17 cellular contexts compared by ENCODE assay signal in genomic region chr4:76578002-76578560, GRCh38.
DNase-seq lines count a peak whose midpoint lies in the region; ATAC-seq and TF ChIP-seq lines count a peak whose summit lies in the region.
"Had no signal": no experiment of that assay in that cellular context is flagged by ENCODE, and none has a peak within 500 bp of the region (broad histone marks: within the 10 kb centered on the region; RNA-seq: fewer than 3 reads in every experiment).

No MANE protein-coding gene starts in this region.

- no peaks in the 10 kb centered on the region for H3K36me3 Mint-ChIP-seq in activated naive CD8-positive, alpha-beta T cell treated with anti-CD3 and anti-CD28 coated beads, Interleukin-2, amount 50 U/mL, for 24 hours (ENCODE audit: low read depth)
- H3K36me3 Mint-ChIP-seq in activated naive CD8-positive, alpha-beta T cell treated with anti-CD3 and anti-CD28 coated beads for 36 hours = no peaks in the 10 kb centered on the region
- H3K36me3 Mint-ChIP-seq: CD14-positive monocyte; CD4-positive, alpha-beta memory T cell had no signal

- intact Hi-C loops in HCT116 (cut with micrococcal nuclease) = no loop called here
- intact Hi-C loops in right lobe of liver (cut with DNase I) = no loop called here

- H3K9ac ChIP-seq in HCT116 (ENCODE audit: low read length) = no peak overlapping the region
- H3K9ac ChIP-seq: BLaER1 had no signal

- DNase-seq in activated naive CD8-positive, alpha-beta T cell treated with anti-CD3 and anti-CD28 coated beads, Interleukin-2, amount 50 U/mL, for 24 hours = no peak
- DNase-seq in activated naive CD8-positive, alpha-beta T cell treated with anti-CD3 and anti-CD28 coated beads for 36 hours = no peak
- DNase-seq in HCT116 (ENCODE audit: low read depth, low spot score) = no peak
- DNase-seq in right lobe of liver = no peak
- DNase-seq in UCSD-AML1 (lab: John Stamatoyannopoulos, UW; ENCODE audit: unreplicated experiment) = no peak
- no peak for DNase-seq in suprapubic skin (ENCODE audit: low spot score in 2 of 2)
- DNase-seq: 8988T; CD4-positive, alpha-beta memory T cell; DMS153; DMS79; GDM1; H9; IMR-90 had no signal

- no peak for TF ChIP-seq RAD21 in HCT116 (IDR thresholded peaks at IDR 0.05; ENCODE audit: low read depth)

- CTCF ChIA-PET in HCT116 (lab: Charles Lee) = no interaction called here

- BruUV-seq in HCT116 (replicated peaks; lab: Mats Ljungman, UMichigan) = no TSS peak

- ATAC-seq in activated naive CD8-positive, alpha-beta T cell treated with anti-CD3 and anti-CD28 coated beads, Interleukin-2, amount 50 U/mL, for 24 hours = peak; percentile 46
- ATAC-seq in HCT116 = no peak
- ATAC-seq in right lobe of liver = peak in 2 of 4 donors; percentile 28 to 42
- no peak for ATAC-seq in HG03108 (IDR thresholded peaks at IDR 0.05; ENCODE audit: unreplicated experiment)

- H3K27ac ChIP-seq in HCT116 (ENCODE audit: low read depth, low read length) (no peak overlapping the region), right lobe of liver (peak overlapping the region in 2 of 3 donors; percentile 12 to 81), suprapubic skin (no peak overlapping the region)
- H3K27ac ChIP-seq: BLaER1, HL-60 had no signal

- TF ChIP-seq POLR2A in HCT116 (IDR thresholded peaks at IDR 0.05; ENCODE audit: borderline replicate concordance, extremely low read depth, insufficient read depth, insufficient read length) (no peak), right lobe of liver (IDR thresholded peaks at IDR 0.05) (no peak), suprapubic skin (IDR thresholded peaks at IDR 0.05) (no peak)

- H3K4me3 ChIP-seq in HCT116 (replicated peaks in 1 of 2; ENCODE audit: low read depth in 1 of 2, low read length in 2 of 2) (no peak overlapping the region), right lobe of liver (no peak overlapping the region), suprapubic skin (no peak overlapping the region)
- H3K4me3 ChIP-seq: BLaER1 had no signal

- H3K9me3 Mint-ChIP-seq in activated naive CD8-positive, alpha-beta T cell treated with anti-CD3 and anti-CD28 coated beads, Interleukin-2, amount 50 U/mL, for 24 hours = no peaks in the 10 kb centered on the region
- no peaks in the 10 kb centered on the region for H3K9me3 Mint-ChIP-seq in activated naive CD8-positive, alpha-beta T cell treated with anti-CD3 and anti-CD28 coated beads for 36 hours
- H3K9me3 Mint-ChIP-seq: CD4-positive, alpha-beta memory T cell; H9 had no signal

- H3K4me2 ChIP-seq in HCT116 (ENCODE audit: low read length) = no peak overlapping the region
- H3K4me2 ChIP-seq: BLaER1 had no signal

- H3K27me3 ChIP-seq in HCT116 (ENCODE audit: insufficient read depth, low read length) (no peaks in the 10 kb centered on the region), right lobe of liver (no peaks in the 10 kb centered on the region), suprapubic skin (peaks cover 4% of the 10 kb centered on the region)
- H3K27me3 ChIP-seq: BLaER1 had no signal

- TF ChIP-seq CTCF in HCT116 (IDR thresholded peaks at IDR 0.05 in 2 of 3, conservative IDR thresholded peaks at IDR 0.05 in 1 of 3; ENCODE audit: borderline replicate concordance in 1 of 3, insufficient read depth in 1 of 3, low read depth in 2 of 3, low read length in 2 of 3) (no peak), right lobe of liver (IDR thresholded peaks at IDR 0.05) (no peak), suprapubic skin (IDR thresholded peaks at IDR 0.05) (no peak)

- POLR2A ChIA-PET in HCT116 (lab: Charles Lee) = no interaction called here

- H3K27me3 Mint-ChIP-seq in activated naive CD8-positive, alpha-beta T cell treated with anti-CD3 and anti-CD28 coated beads, Interleukin-2, amount 50 U/mL, for 24 hours = peaks cover 31% of the 10 kb centered on the region
- H3K27me3 Mint-ChIP-seq in activated naive CD8-positive, alpha-beta T cell treated with anti-CD3 and anti-CD28 coated beads for 36 hours = peaks cover 57% of the 10 kb centered on the region

- H3K4me3 Mint-ChIP-seq in activated naive CD8-positive, alpha-beta T cell treated with anti-CD3 and anti-CD28 coated beads, Interleukin-2, amount 50 U/mL, for 24 hours = no peak overlapping the region
- no peak overlapping the region for H3K4me3 Mint-ChIP-seq in activated naive CD8-positive, alpha-beta T cell treated with anti-CD3 and anti-CD28 coated beads for 36 hours
- H3K4me3 Mint-ChIP-seq: CD4-positive, alpha-beta memory T cell; H9 had no signal

- 63% methylated on average over 2 of the region's 2 CpGs for WGBS in right lobe of liver (ENCODE audit: insufficient coverage, low coverage, low lambda C conversion rate, missing lambda C conversion rate)
- 70% methylated on average over 2 of the region's 2 CpGs for WGBS in suprapubic skin

- TF ChIP-seq EP300 in suprapubic skin (IDR thresholded peaks at IDR 0.05) = no peak

- H3K79me2 ChIP-seq in HCT116 (ENCODE audit: insufficient read depth, low read length) = no peaks in the 10 kb centered on the region

- peak overlapping the region; percentile 2 for H2AFZ ChIP-seq in HCT116 (ENCODE audit: low read depth, low read length, poor library complexity, severe bottlenecking)

- RAD21 ChIA-PET in HCT116 (lab: Charles Lee; ENCODE audit: low non-redundant PET in 1 of 2, low total read pairs in 2 of 2, uncharacterized antibody in 2 of 2, unreplicated experiment in 2 of 2) = no interaction called here

- H3K9me2 ChIP-seq in HCT116 (ENCODE audit: insufficient read depth) = no peaks in the 10 kb centered on the region

- no peak overlapping the region for H3K27ac Mint-ChIP-seq in activated naive CD8-positive, alpha-beta T cell treated with anti-CD3 and anti-CD28 coated beads, Interleukin-2, amount 50 U/mL, for 24 hours
- H3K27ac Mint-ChIP-seq in activated naive CD8-positive, alpha-beta T cell treated with anti-CD3 and anti-CD28 coated beads for 36 hours = no peak overlapping the region
- H3K27ac Mint-ChIP-seq: CD14-positive monocyte; CD4-positive, alpha-beta memory T cell; H9 had no signal

- H3K36me3 ChIP-seq in HCT116 (ENCODE audit: control insufficient read depth in 1 of 2, insufficient read depth in 2 of 2, low read length in 2 of 2) = no peaks in the 10 kb centered on the region
- no peaks in the 10 kb centered on the region for H3K36me3 ChIP-seq in right lobe of liver
- H3K36me3 ChIP-seq in suprapubic skin = no peaks in the 10 kb centered on the region
- H3K36me3 ChIP-seq: BLaER1 had no signal

- no peaks in the 10 kb centered on the region for H4K20me1 ChIP-seq in HCT116 (ENCODE audit: insufficient read depth)
- H4K20me1 ChIP-seq: BLaER1 had no signal

- H3K4me1 Mint-ChIP-seq in activated naive CD8-positive, alpha-beta T cell treated with anti-CD3 and anti-CD28 coated beads, Interleukin-2, amount 50 U/mL, for 24 hours = no peaks in the 10 kb centered on the region
- H3K4me1 Mint-ChIP-seq in activated naive CD8-positive, alpha-beta T cell treated with anti-CD3 and anti-CD28 coated beads for 36 hours = no peaks in the 10 kb centered on the region
- H3K4me1 Mint-ChIP-seq: CD14-positive monocyte; CD4-positive, alpha-beta memory T cell had no signal

- H3K4me1 ChIP-seq in HCT116 (ENCODE audit: control insufficient read depth in 1 of 2, insufficient read depth in 2 of 2, low read length in 2 of 2) (no peaks in the 10 kb centered on the region; a peak in 1 of 4 replicates), right lobe of liver (peaks cover 0 to 23% (median 2%) of the 10 kb centered on the region in 4 donors), suprapubic skin (no peaks in the 10 kb centered on the region)

- H3K9me3 ChIP-seq in HCT116 (ENCODE audit: control insufficient read depth in 1 of 2, insufficient read depth in 1 of 2, low read depth in 1 of 2, low read length in 2 of 2) = no peaks in the 10 kb centered on the region
- H3K9me3 ChIP-seq in right lobe of liver = no peaks in the 10 kb centered on the region
- H3K9me3 ChIP-seq in suprapubic skin = no peaks in the 10 kb centered on the region
- H3K9me3 ChIP-seq: BLaER1 had no signal

TF ChIP-seq in HCT116, 20 proteins besides CTCF, POLR2A, EP300 and RAD21:
- TF ChIP-seq SP1 (IDR thresholded peaks at IDR 0.05; ENCODE audit: low read depth) (no peak), EGR1 (IDR thresholded peaks at IDR 0.05; ENCODE audit: low read depth) (no peak), JUND (IDR thresholded peaks at IDR 0.05) (no peak), YY1 (IDR thresholded peaks at IDR 0.05; ENCODE audit: extremely low read depth, insufficient replicate concordance, low read depth, low read length) (no peak)
- TF ChIP-seq, protein P1, sequence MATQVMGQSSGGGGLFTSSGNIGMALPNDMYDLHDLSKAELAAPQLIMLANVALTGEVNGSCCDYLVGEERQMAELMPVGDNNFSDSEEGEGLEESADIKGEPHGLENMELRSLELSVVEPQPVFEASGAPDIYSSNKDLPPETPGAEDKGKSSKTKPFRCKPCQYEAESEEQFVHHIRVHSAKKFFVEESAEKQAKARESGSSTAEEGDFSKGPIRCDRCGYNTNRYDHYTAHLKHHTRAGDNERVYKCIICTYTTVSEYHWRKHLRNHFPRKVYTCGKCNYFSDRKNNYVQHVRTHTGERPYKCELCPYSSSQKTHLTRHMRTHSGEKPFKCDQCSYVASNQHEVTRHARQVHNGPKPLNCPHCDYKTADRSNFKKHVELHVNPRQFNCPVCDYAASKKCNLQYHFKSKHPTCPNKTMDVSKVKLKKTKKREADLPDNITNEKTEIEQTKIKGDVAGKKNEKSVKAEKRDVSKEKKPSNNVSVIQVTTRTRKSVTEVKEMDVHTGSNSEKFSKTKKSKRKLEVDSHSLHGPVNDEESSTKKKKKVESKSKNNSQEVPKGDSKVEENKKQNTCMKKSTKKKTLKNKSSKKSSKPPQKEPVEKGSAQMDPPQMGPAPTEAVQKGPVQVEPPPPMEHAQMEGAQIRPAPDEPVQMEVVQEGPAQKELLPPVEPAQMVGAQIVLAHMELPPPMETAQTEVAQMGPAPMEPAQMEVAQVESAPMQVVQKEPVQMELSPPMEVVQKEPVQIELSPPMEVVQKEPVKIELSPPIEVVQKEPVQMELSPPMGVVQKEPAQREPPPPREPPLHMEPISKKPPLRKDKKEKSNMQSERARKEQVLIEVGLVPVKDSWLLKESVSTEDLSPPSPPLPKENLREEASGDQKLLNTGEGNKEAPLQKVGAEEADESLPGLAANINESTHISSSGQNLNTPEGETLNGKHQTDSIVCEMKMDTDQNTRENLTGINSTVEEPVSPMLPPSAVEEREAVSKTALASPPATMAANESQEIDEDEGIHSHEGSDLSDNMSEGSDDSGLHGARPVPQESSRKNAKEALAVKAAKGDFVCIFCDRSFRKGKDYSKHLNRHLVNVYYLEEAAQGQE (IDR thresholded peaks at IDR 0.05; ENCODE audit: low read depth) = no peak

Comparison
In these comparisons a context has a peak if more than half of its experiments do, and no peak if none do; other contexts are left out.
1. H3K27ac ChIP-seq: peak in right lobe of liver (2 of 3); none in HCT116 (single experiment) and suprapubic skin (single experiment).